8 cellular contexts compared by ENCODE assay signal in the genomic region with DNA sequence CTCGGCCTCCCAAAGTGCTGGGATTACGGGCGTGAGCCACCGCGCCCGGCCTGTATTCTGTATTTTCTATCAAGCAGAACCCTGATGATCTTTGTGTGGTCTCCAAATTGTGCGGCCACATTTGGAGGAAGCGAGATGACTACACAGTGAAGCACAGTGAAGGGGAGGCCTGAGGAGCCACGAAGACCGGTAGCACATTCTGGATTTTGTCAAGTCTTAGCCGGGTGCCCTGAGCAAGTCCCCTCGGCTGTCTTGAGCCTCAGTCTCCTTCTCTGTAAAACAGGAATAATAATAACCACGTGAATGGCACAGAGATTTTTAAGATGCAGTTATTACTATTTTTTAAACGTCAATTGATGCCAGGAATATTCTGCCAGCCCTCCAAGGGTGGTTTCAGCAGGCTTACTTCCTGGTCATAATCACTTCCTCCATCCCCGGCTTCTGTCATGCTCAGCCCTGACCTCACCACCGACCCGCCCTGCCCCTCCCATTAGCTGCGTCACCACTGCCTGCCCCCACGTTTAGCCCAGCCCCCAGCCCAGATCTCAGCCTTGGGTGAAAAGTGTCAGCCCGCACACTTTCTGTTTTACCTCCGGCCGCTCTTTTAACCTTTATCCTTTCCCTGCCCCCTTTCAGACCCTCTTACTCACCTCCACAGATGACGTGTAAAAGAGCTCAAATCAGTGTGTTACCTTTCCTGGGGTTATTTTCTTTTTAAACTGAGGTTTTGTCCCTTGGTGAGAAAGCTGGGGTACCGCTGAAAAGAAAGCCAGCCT. TPM values are rescaled to one million over a fixed set of nuclear protein-coding genes. Genes with fewer than 3 reads are reported as not detected.
DNase-seq lines count a peak whose midpoint lies in the region; ATAC-seq, FAIRE-seq and TF ChIP-seq lines count a peak whose summit lies in the region.

No MANE protein-coding gene starts in this region.

- in situ Hi-C loops in G401 (cut with HindIII; ENCODE audit: low sequenced_read_pairs) = no loop called here

- H3F3A ChIP-seq in OCI-LY1 (ENCODE audit: insufficient read depth, low read length) = no peaks in the 10 kb centered on the region
- no peaks in the 10 kb centered on the region for H3F3A ChIP-seq in neural progenitor cell (ENCODE audit: low read depth)

- no peaks in the 10 kb centered on the region for H3K79me2 ChIP-seq in OCI-LY1 (ENCODE audit: insufficient read depth, low read length)
- no peaks in the 10 kb centered on the region for H3K79me2 ChIP-seq in neural progenitor cell (ENCODE audit: low read depth)

- no peaks in the 10 kb centered on the region for H3K27me3 ChIP-seq in OCI-LY1 (ENCODE audit: insufficient read depth, low read length)
- no peaks in the 10 kb centered on the region for H3K27me3 ChIP-seq in neural progenitor cell
- H3K27me3 ChIP-seq in subcutaneous abdominal adipose tissue (ENCODE audit: control insufficient read depth in 5 of 5, insufficient read depth in 4 of 5, low read length in 5 of 5) = no peaks in the 10 kb centered on the region

- no peaks in the 10 kb centered on the region for H3K36me3 Mint-ChIP-seq in neural progenitor cell

- peak; percentile 90 for ATAC-seq in HG02852 (IDR thresholded peaks at IDR 0.05; ENCODE audit: unreplicated experiment)

- peaks cover 13% of the 10 kb centered on the region for H3K27me3 Mint-ChIP-seq in neural progenitor cell (ENCODE audit: insufficient read depth, low read depth)

- no peak overlapping the region for H3K27ac Mint-ChIP-seq in neural progenitor cell

- H3K9ac ChIP-seq in OCI-LY1 (ENCODE audit: low read length) (peak overlapping the region; percentile 58), neural progenitor cell (no peak overlapping the region), subcutaneous abdominal adipose tissue (ENCODE audit: low read length in 5 of 5) (peak overlapping the region in 4 of 5 donors; percentile 59 to 84 (median 73))

- H3K4me3 ChIP-seq in OCI-LY1 (ENCODE audit: low read depth, low read length, poor library complexity, severe bottlenecking) (peak overlapping the region; percentile 52), fibroblast of the aortic adventitia (ENCODE audit: low read depth, low read length) (peak overlapping the region; percentile 22), neural progenitor cell (no peak overlapping the region), subcutaneous abdominal adipose tissue (ENCODE audit: low read depth in 1 of 5, low read length in 5 of 5) (peak overlapping the region; percentile 51 to 70 (median 61))

- no peak overlapping the region for H3K27ac ChIP-seq in OCI-LY1 (ENCODE audit: low read depth, low read length, poor library complexity, severe bottlenecking)
- no peak overlapping the region for H3K27ac ChIP-seq in neural progenitor cell
- peak overlapping the region; percentile 75 for H3K27ac ChIP-seq in subcutaneous abdominal adipose tissue (ENCODE audit: low read depth, low read length)

- H3K9me3 ChIP-seq in OCI-LY1 (ENCODE audit: low read length) (no peaks in the 10 kb centered on the region), neural progenitor cell (ENCODE audit: low read depth) (no peaks in the 10 kb centered on the region), subcutaneous abdominal adipose tissue (ENCODE audit: control insufficient read depth in 5 of 5, low read length in 5 of 5) (peaks cover 0 to 4% (median 0%) of the 10 kb centered on the region in 5 donors)

- peaks cover 13% of the 10 kb centered on the region for H3K9me3 Mint-ChIP-seq in neural progenitor cell

- H3K4me2 ChIP-seq in OCI-LY1 (ENCODE audit: low read length) (peak overlapping the region; percentile 66), neural progenitor cell (peak overlapping the region; percentile 52)

- TF ChIP-seq CTCF in OCI-LY1 (IDR thresholded peaks at IDR 0.05; ENCODE audit: low read length) (no peak), fibroblast of the aortic adventitia (IDR thresholded peaks at IDR 0.05; ENCODE audit: insufficient read depth, low read length) (no peak), neural progenitor cell (IDR thresholded peaks at IDR 0.05) (no peak)

- H2AFZ ChIP-seq in OCI-LY1 (ENCODE audit: low read length) (peak overlapping the region; percentile 99), neural progenitor cell (replicated peaks) (peak overlapping the region; percentile 98)

- H3K4me1 ChIP-seq in OCI-LY1 (ENCODE audit: insufficient read depth, low read length, severe bottlenecking) = peaks cover 14% of the 10 kb centered on the region
- no peaks in the 10 kb centered on the region for H3K4me1 ChIP-seq in neural progenitor cell
- peaks cover 3 to 16% (median 11%) of the 10 kb centered on the region in 5 donors for H3K4me1 ChIP-seq in subcutaneous abdominal adipose tissue (ENCODE audit: control insufficient read depth in 5 of 5, insufficient read depth in 5 of 5, low read length in 5 of 5)

- H4K20me1 ChIP-seq in OCI-LY1 (ENCODE audit: insufficient read depth, low read length) (no peaks in the 10 kb centered on the region), neural progenitor cell (ENCODE audit: low read depth) (no peaks in the 10 kb centered on the region)

- H3K4me1 Mint-ChIP-seq in neural progenitor cell = peaks cover 4% of the 10 kb centered on the region

- DNase-seq in GM18507 (ENCODE audit: extremely low spot score, insufficient read length, low read depth) = peak; percentile 88
- peak; percentile 66 for DNase-seq in activated T-helper 1 cell treated with Interleukin-2 at 50 U/mL for 16 hours (ENCODE audit: low read depth)
- peak; percentile 89 for DNase-seq in fibroblast of the aortic adventitia (ENCODE audit: low read depth)
- peak; percentile 56 for DNase-seq in neural progenitor cell (ENCODE audit: low spot score)
- no peak for DNase-seq in G401 (ENCODE audit: low spot score)

- no peaks in the 10 kb centered on the region for H3K9me2 ChIP-seq in OCI-LY1 (ENCODE audit: low read depth, low read length)

- H3K36me3 ChIP-seq in OCI-LY1 (ENCODE audit: insufficient read depth, low read length) (no peaks in the 10 kb centered on the region; the same call in 1 of the 2 replicates), neural progenitor cell (no peaks in the 10 kb centered on the region), subcutaneous abdominal adipose tissue (ENCODE audit: control insufficient read depth in 5 of 5, insufficient read depth in 5 of 5, low read length in 5 of 5) (no peaks in the 10 kb centered on the region)

- H3K4me3 Mint-ChIP-seq in neural progenitor cell = no peak overlapping the region

- peak; percentile 96 for FAIRE-seq in GM18507 (lab: Jason Lieb, UNC)

RNA-seq across cellular contexts. Expression of gene ERGIC1, which starts 27.0 kb away (rescaled TPM):
- total RNA-seq in fibroblast of the aortic adventitia (ENCODE audit: low replicate concordance) (21.7 and 193 TPM in 2 replicates), neural progenitor cell (ENCODE audit: low replicate concordance) (28.7 and 50.8 TPM in 2 replicates)
- total RNA-seq in G401 (2014; rRNA removed; shearing (Covaris generic)) = 21.3 and 28.7 TPM in 2 replicates

RNA-seq across cellular contexts. Expression of gene DUSP1, which starts 36.1 kb away (rescaled TPM):
- 22.2 and 44.1 TPM in 2 replicates for total RNA-seq in fibroblast of the aortic adventitia (ENCODE audit: low replicate concordance)
- total RNA-seq in neural progenitor cell (ENCODE audit: low replicate concordance) = 4.2 and 12.8 TPM in 2 replicates
- 36.6 and 39.1 TPM in 2 replicates for total RNA-seq in G401 (2014; rRNA removed; shearing (Covaris generic))
